Comparison of ENCODE assay signal across 25 cellular contexts in the genomic region with DNA sequence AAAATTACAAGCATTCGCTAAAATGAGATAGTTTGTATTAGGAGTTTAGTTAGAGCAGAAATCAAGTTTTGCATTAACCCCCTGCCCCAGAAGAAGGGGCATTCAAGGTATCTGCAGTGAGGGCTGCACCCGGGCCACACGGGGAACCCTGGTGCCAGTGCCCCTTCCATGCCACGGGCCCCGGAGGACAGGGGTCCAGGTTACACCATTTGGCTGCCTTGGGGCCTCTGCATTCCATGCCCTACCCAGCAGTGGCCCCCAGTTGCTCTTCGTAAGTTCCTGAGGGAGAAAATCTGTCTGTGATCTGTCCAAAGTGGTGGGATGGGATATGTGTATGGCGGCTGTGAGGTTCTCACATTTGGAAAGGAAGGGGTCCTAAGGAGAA. TPM values are rescaled to one million over a fixed set of nuclear protein-coding genes. Genes with fewer than 3 reads are reported as not detected.
DNase-seq lines count a peak whose midpoint lies in the region; FAIRE-seq and TF ChIP-seq lines count a peak whose summit lies in the region.
"Had no signal": no experiment of that assay in that cellular context is flagged by ENCODE, and none has a peak within 500 bp of the region (broad histone marks: within the 10 kb centered on the region; RNA-seq: fewer than 3 reads in every experiment).

No MANE protein-coding gene starts in this region.

- peaks cover 0 to 20% (median 0%) of the 10 kb centered on the region in 3 experiments for H3K27me3 ChIP-seq in neuronal stem cell (ENCODE audit: control insufficient read depth in 3 of 3, insufficient read depth in 3 of 3, low read depth in 1 of 3, low read length in 3 of 3)
- H3K27me3 ChIP-seq: BE2C, BLaER1 had no signal

- no peak overlapping the region for H3K27ac ChIP-seq in neuronal stem cell (replicated peaks; ENCODE audit: low read length)
- H3K27ac ChIP-seq: BLaER1 had no signal

- H2AK5ac ChIP-seq in neuronal stem cell (ENCODE audit: low read depth, low read length), result peak overlapping the region; percentile 51

- no peaks in the 10 kb centered on the region for H3K36me3 ChIP-seq in neuronal stem cell (replicated peaks in 1 of 2; ENCODE audit: control insufficient read depth in 2 of 2, insufficient read depth in 2 of 2, low read length in 2 of 2)
- H3K36me3 ChIP-seq: BE2C, BLaER1 had no signal

- DNase-seq in GM13976 (ENCODE audit: low spot score), result peak; percentile 20
- DNase-seq in HuH-7 (ENCODE audit: low spot score), result peak; percentile 18
- no peak for DNase-seq in neuronal stem cell (ENCODE audit: low spot score)
- no peak for DNase-seq in foreskin melanocyte
- DNase-seq in frontal cortex (ENCODE audit: low spot score in 2 of 2), result no peak
- DNase-seq: 8988T; ACHN; BE2C; C1 segment of cervical spinal cord; CD4-positive, alpha-beta memory T cell; CD4-positive, CD25-positive, alpha-beta regulatory T cell; CD8-positive, alpha-beta memory T cell; COR-L47; DMS 273 treated with DMSO at 0.1 percent for 48 hours; DMS153; DMS53; DMS79; DND-41; EL; GDM1 had no signal

- TF ChIP-seq CTCF in GM13976 (IDR thresholded peaks at IDR 0.05; ENCODE audit: borderline replicate concordance, control extremely low read depth, extremely low read depth, insufficient read depth, missing control alignments), result no peak

- no peaks in the 10 kb centered on the region for H3K4me1 ChIP-seq in neuronal stem cell (ENCODE audit: control insufficient read depth in 2 of 2, insufficient read depth in 1 of 2, low read depth in 1 of 2, low read length in 2 of 2)
- H3K4me1 ChIP-seq: BE2C had no signal

- H2BK12ac ChIP-seq in neuronal stem cell (ENCODE audit: low read length), result no peak overlapping the region

- H3K9ac ChIP-seq in neuronal stem cell (ENCODE audit: low read depth, low read length, poor library complexity), result no peak overlapping the region
- H3K9ac ChIP-seq: BLaER1 had no signal

- H3K4me2 ChIP-seq in neuronal stem cell (ENCODE audit: insufficient read depth, low read length, poor library complexity, severe bottlenecking), result no peak overlapping the region
- H3K4me2 ChIP-seq: BLaER1 had no signal

- H3K4ac ChIP-seq in neuronal stem cell (ENCODE audit: low read length), result no peak overlapping the region

- peak overlapping the region; percentile 45 for H3K18ac ChIP-seq in neuronal stem cell (ENCODE audit: low read length)

- H4K8ac ChIP-seq in neuronal stem cell (ENCODE audit: low read depth, low read length), result no peak overlapping the region

- no peaks in the 10 kb centered on the region for H3K9me3 ChIP-seq in neuronal stem cell (replicated peaks in 1 of 2; ENCODE audit: control insufficient read depth in 2 of 2, insufficient read depth in 1 of 2, low read depth in 1 of 2, low read length in 2 of 2)
- H3K9me3 ChIP-seq: BE2C, BLaER1 had no signal

- H2BK5ac ChIP-seq in neuronal stem cell (ENCODE audit: low read length), result peak overlapping the region; percentile 22

- in situ Hi-C loops in GM13976 (cut with MboI; ENCODE audit: low sequenced_read_pairs, unreplicated experiment), result loop anchor here (10.0 kb wide), 1 partner anchor 51 kb away; the partner anchor contains the start of gene SELENOO

- WGBS in neuronal stem cell (ENCODE audit: extremely low coverage in 2 of 2, insufficient read length in 2 of 2, insufficient replicate concordance in 1 of 2), 2 donors, result no CpG with 5 or more reads among the region's 7 CpGs

- no peak overlapping the region for H2BK15ac ChIP-seq in neuronal stem cell (ENCODE audit: low read length)

- no peak overlapping the region for H2AFZ ChIP-seq in neuronal stem cell (ENCODE audit: low read length)

- H3K4me3 ChIP-seq in neuronal stem cell (ENCODE audit: low read length in 2 of 2), result no peak overlapping the region
- H3K4me3 ChIP-seq: BLaER1, GM12878 had no signal

- no peak overlapping the region for H3K14ac ChIP-seq in neuronal stem cell (ENCODE audit: low read length)

- FAIRE-seq in frontal cortex (lab: Jason Lieb, UNC), result no peak
- FAIRE-seq: A204.1, GM12878, GM12892, GM19239 had no signal

- H4K91ac ChIP-seq in neuronal stem cell (ENCODE audit: low read depth, low read length, poor library complexity), result no peak overlapping the region

- peaks cover 2% of the 10 kb centered on the region for H3K79me1 ChIP-seq in neuronal stem cell (ENCODE audit: low read depth, low read length)

- no peak overlapping the region for H2BK120ac ChIP-seq in neuronal stem cell (ENCODE audit: low read depth, low read length)

- no peak overlapping the region for H3K23ac ChIP-seq in neuronal stem cell (ENCODE audit: low read depth, low read length, poor library complexity)

RNA-seq across cellular contexts. Expression of gene PANX2, which starts 16.8 kb away (rescaled TPM):
- polyA plus RNA-seq in neuronal stem cell (2013, experiment 1 of 2), result 3.0 TPM
- polyA plus RNA-seq in neuronal stem cell (2013, experiment 2 of 2), result 3.1 TPM
- total RNA-seq in frontal cortex, result 2.0 TPM
- total RNA-seq: CD4-positive, alpha-beta memory T cell; CD4-positive, CD25-positive, alpha-beta regulatory T cell had no signal
- polyA plus RNA-seq: CD4-positive, alpha-beta memory T cell; CD4-positive, CD25-positive, alpha-beta regulatory T cell; CD8-positive, alpha-beta memory T cell had no signal

RNA-seq across cellular contexts. Expression of gene TRABD, which starts 32.0 kb away (rescaled TPM):
- 34.5 TPM for polyA plus RNA-seq in neuronal stem cell (2013, experiment 1 of 2)
- polyA plus RNA-seq in neuronal stem cell (2013, experiment 2 of 2), result 33.8 TPM
- 4.9 TPM for total RNA-seq in frontal cortex

RNA-seq across cellular contexts. Expression of gene SELENOO, which starts 47.1 kb away (rescaled TPM):
- polyA plus RNA-seq in neuronal stem cell (2013, experiment 1 of 2), result 11.5 TPM
- 11.4 TPM for polyA plus RNA-seq in neuronal stem cell (2013, experiment 2 of 2)
- 6.1 TPM for total RNA-seq in frontal cortex

Comparison
In these comparisons a context has a peak if more than half of its experiments do, and no peak if none do; other contexts are left out.
1. DNase-seq: peak in GM13976 (single experiment) and HuH-7 (single experiment); none in neuronal stem cell (single experiment), foreskin melanocyte (single experiment) and frontal cortex (0 of 2).